18 cellular contexts compared by ENCODE assay signal in genomic region chr3:112889357-112889756, GRCh38. TPM values are rescaled to one million over a fixed set of nuclear protein-coding genes. Genes with fewer than 3 reads are reported as not detected.
DNase-seq lines count a peak whose midpoint lies in the region; ATAC-seq and TF ChIP-seq lines count a peak whose summit lies in the region.
"Had no signal": no experiment of that assay in that cellular context is flagged by ENCODE, and none has a peak within 500 bp of the region (broad histone marks: within the 10 kb centered on the region; RNA-seq: fewer than 3 reads in every experiment).

No MANE protein-coding gene starts in this region.

- H3K27me3 Mint-ChIP-seq in neural progenitor cell (ENCODE audit: insufficient read depth, low read depth): peaks cover 2% of the 10 kb centered on the region

- ATAC-seq in HG03469 (IDR thresholded peaks at IDR 0.05; ENCODE audit: unreplicated experiment): no peak
- ATAC-seq: HCT116 had no signal

- H3K9me3 Mint-ChIP-seq in neural progenitor cell: peaks cover 2% of the 10 kb centered on the region
- H3K9me3 Mint-ChIP-seq: CD4-positive, alpha-beta memory T cell had no signal

- DNase-seq in Karpas-422: no peak
- DNase-seq in astrocyte of the spinal cord (ENCODE audit: low read depth, low spot score): peak; percentile 4
- DNase-seq in neural progenitor cell (ENCODE audit: low spot score): no peak
- no peak for DNase-seq in NCI-H526 treated with DMSO at 0.1 percent for 48 hours (lab: John Stamatoyannopoulos, UW)
- DNase-seq in MM.1S: no peak
- DNase-seq: CD4-positive, alpha-beta memory T cell; DND-41; KG1; NCI-H1930; NCI-H2171; NCI-H82; SHP77; SW 1271 had no signal

- TF ChIP-seq CTCF in DOHH2 (IDR thresholded peaks at IDR 0.05; ENCODE audit: low read depth, low read length, poor library complexity, severe bottlenecking) (no peak), astrocyte of the spinal cord (IDR thresholded peaks at IDR 0.05; ENCODE audit: low read depth, low read length) (no peak), neural progenitor cell (IDR thresholded peaks at IDR 0.05) (no peak), MM.1S (IDR thresholded peaks at IDR 0.05; ENCODE audit: low read length) (no peak)

- no peak overlapping the region for H3K4me3 Mint-ChIP-seq in neural progenitor cell
- H3K4me3 Mint-ChIP-seq: CD4-positive, alpha-beta memory T cell had no signal

- H3K27me3 ChIP-seq in DOHH2 (ENCODE audit: control insufficient read depth, low read length) (no peaks in the 10 kb centered on the region), Karpas-422 (ENCODE audit: low read length) (no peaks in the 10 kb centered on the region), neural progenitor cell (no peaks in the 10 kb centered on the region), MM.1S (replicated peaks; ENCODE audit: insufficient read depth, low read length) (no peaks in the 10 kb centered on the region)

- H3F3A ChIP-seq in DOHH2 (ENCODE audit: control insufficient read depth, insufficient read depth): no peaks in the 10 kb centered on the region
- H3F3A ChIP-seq in neural progenitor cell (ENCODE audit: low read depth): no peaks in the 10 kb centered on the region
- no peaks in the 10 kb centered on the region for H3F3A ChIP-seq in MM.1S (ENCODE audit: insufficient read depth, low read length)

- H3K4me3 ChIP-seq in DOHH2 (ENCODE audit: low read length) (peak overlapping the region; percentile 37), Karpas-422 (ENCODE audit: low read length) (no peak overlapping the region), astrocyte of the spinal cord (ENCODE audit: low read depth, low read length) (no peak overlapping the region), neural progenitor cell (no peak overlapping the region), MM.1S (ENCODE audit: low read length) (no peak overlapping the region)

- H3K27ac Mint-ChIP-seq in neural progenitor cell: no peak overlapping the region
- H3K27ac Mint-ChIP-seq: CD4-positive, alpha-beta memory T cell had no signal

- H3K4me1 ChIP-seq in DOHH2 (ENCODE audit: control insufficient read depth, low read length): peaks cover 22% of the 10 kb centered on the region
- peaks cover 14% of the 10 kb centered on the region for H3K4me1 ChIP-seq in Karpas-422 (ENCODE audit: low read length)
- peaks cover 11% of the 10 kb centered on the region for H3K4me1 ChIP-seq in neural progenitor cell
- H3K4me1 ChIP-seq in MM.1S (ENCODE audit: low read length): no peaks in the 10 kb centered on the region

- H3K36me3 Mint-ChIP-seq in neural progenitor cell: no peaks in the 10 kb centered on the region
- H3K36me3 Mint-ChIP-seq: CD4-positive, alpha-beta memory T cell had no signal

- no peaks in the 10 kb centered on the region for H4K20me1 ChIP-seq in DOHH2 (ENCODE audit: control insufficient read depth, insufficient read depth, low read depth, low read length)
- H4K20me1 ChIP-seq in Karpas-422 (ENCODE audit: insufficient read depth, low read depth, low read length): no peaks in the 10 kb centered on the region
- no peaks in the 10 kb centered on the region for H4K20me1 ChIP-seq in neural progenitor cell (ENCODE audit: low read depth)
- no peaks in the 10 kb centered on the region for H4K20me1 ChIP-seq in MM.1S (ENCODE audit: insufficient read depth, low read length)

- H3K27ac ChIP-seq in DOHH2 (ENCODE audit: low read depth, low read length) (peak overlapping the region; percentile 45), Karpas-422 (ENCODE audit: low read length) (no peak overlapping the region), neural progenitor cell (no peak overlapping the region), MM.1S (ENCODE audit: low read length) (no peak overlapping the region)
- H3K27ac ChIP-seq: HL-60 had no signal

- no peak overlapping the region for H2AFZ ChIP-seq in Karpas-422 (ENCODE audit: low read length)
- peak overlapping the region; percentile 91 for H2AFZ ChIP-seq in neural progenitor cell (replicated peaks)
- H2AFZ ChIP-seq in MM.1S (ENCODE audit: low read length): no peak overlapping the region

- H3K9me2 ChIP-seq in DOHH2 (replicated peaks; ENCODE audit: control insufficient read depth, low read length): no peaks in the 10 kb centered on the region
- H3K9me2 ChIP-seq in Karpas-422 (replicated peaks; ENCODE audit: insufficient read depth, low read length): no peaks in the 10 kb centered on the region
- H3K9me2 ChIP-seq in MM.1S (replicated peaks; ENCODE audit: insufficient read depth, low read length): no peaks in the 10 kb centered on the region

- no peaks in the 10 kb centered on the region for H3K9me3 ChIP-seq in DOHH2 (ENCODE audit: control insufficient read depth, insufficient read depth, low read length)
- no peaks in the 10 kb centered on the region for H3K9me3 ChIP-seq in Karpas-422 (ENCODE audit: low read length)
- no peaks in the 10 kb centered on the region for H3K9me3 ChIP-seq in neural progenitor cell (ENCODE audit: low read depth)
- no peaks in the 10 kb centered on the region for H3K9me3 ChIP-seq in MM.1S (replicated peaks; ENCODE audit: insufficient read depth, low read length)

- H3K36me3 ChIP-seq in DOHH2 (ENCODE audit: control insufficient read depth, low read length): no peaks in the 10 kb centered on the region
- no peaks in the 10 kb centered on the region for H3K36me3 ChIP-seq in Karpas-422 (ENCODE audit: insufficient read depth, low read length)
- no peaks in the 10 kb centered on the region for H3K36me3 ChIP-seq in neural progenitor cell
- H3K36me3 ChIP-seq in MM.1S (replicated peaks; ENCODE audit: insufficient read depth, low read length): no peaks in the 10 kb centered on the region

- H3K4me2 ChIP-seq in DOHH2 (ENCODE audit: low read length): peak overlapping the region; percentile 47
- peak overlapping the region; percentile 60 for H3K4me2 ChIP-seq in Karpas-422 (ENCODE audit: low read depth, low read length, poor library complexity, severe bottlenecking)
- peak overlapping the region; percentile 18 for H3K4me2 ChIP-seq in neural progenitor cell
- no peak overlapping the region for H3K4me2 ChIP-seq in MM.1S (ENCODE audit: low read depth, low read length)

- no peak overlapping the region for H3K9ac ChIP-seq in Karpas-422 (ENCODE audit: low read length)
- no peak overlapping the region for H3K9ac ChIP-seq in neural progenitor cell
- H3K9ac ChIP-seq in MM.1S (ENCODE audit: low read length): no peak overlapping the region

- H3K4me1 Mint-ChIP-seq in neural progenitor cell: peaks cover 11% of the 10 kb centered on the region
- H3K4me1 Mint-ChIP-seq: CD4-positive, alpha-beta memory T cell had no signal

- no peaks in the 10 kb centered on the region for H3K79me2 ChIP-seq in DOHH2 (ENCODE audit: control insufficient read depth, low read length)
- no peaks in the 10 kb centered on the region for H3K79me2 ChIP-seq in Karpas-422 (ENCODE audit: low read length)
- H3K79me2 ChIP-seq in neural progenitor cell (ENCODE audit: low read depth): no peaks in the 10 kb centered on the region
- H3K79me2 ChIP-seq in MM.1S (ENCODE audit: low read length): no peaks in the 10 kb centered on the region

- in situ Hi-C loops in astrocyte of the spinal cord (cut with HindIII; ENCODE audit: low sequenced_read_pairs): no loop called here

RNA-seq across cellular contexts. Expression of gene CD200R1L, which starts 42.7 kb away (rescaled TPM):
- total RNA-seq in Karpas-422 (2014; rRNA removed; shearing (Covaris generic); ENCODE audit: low replicate concordance): not detected in 2 replicates
- not detected in 2 replicates for total RNA-seq in neural progenitor cell (ENCODE audit: low replicate concordance)
- total RNA-seq: CD4-positive, alpha-beta memory T cell; NCI-H460 had no signal
